Comparison of ENCODE assay signal across 31 cellular contexts in the genomic region with DNA sequence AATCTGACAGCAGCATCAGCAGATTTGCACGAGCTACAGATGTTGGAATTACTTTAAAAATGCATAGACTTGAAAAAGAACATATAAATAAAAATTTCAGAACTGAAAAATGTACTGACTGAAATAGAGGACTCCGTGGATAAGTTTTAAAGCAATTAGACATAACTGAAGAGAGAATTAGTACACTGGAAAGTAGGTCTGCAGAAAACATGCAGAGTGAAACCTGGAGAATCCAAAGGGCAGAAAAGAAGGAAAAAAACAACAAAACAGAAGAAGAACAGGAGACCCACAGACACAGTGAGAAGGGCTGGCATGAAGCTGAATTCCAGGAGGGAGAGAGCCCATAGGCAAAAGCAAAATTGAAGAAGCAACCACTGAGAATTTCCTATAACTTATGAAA. TPM values are rescaled to one million over a fixed set of nuclear protein-coding genes. Genes with fewer than 3 reads are reported as not detected.
"Had no signal": no experiment of that assay in that cellular context is flagged by ENCODE, and none has a peak within 500 bp of the region (broad histone marks: within the 10 kb centered on the region; RNA-seq: fewer than 3 reads in every experiment).

No MANE protein-coding gene starts in this region.

- H3K27ac ChIP-seq: coronary artery, dorsolateral prefrontal cortex, epithelial cell of prostate, esophagus squamous epithelium, gastrocnemius medialis, heart right ventricle, left lung, lower lobe of right lung had no signal

- H3K4me3 ChIP-seq: coronary artery, dorsolateral prefrontal cortex, esophagus squamous epithelium, gastrocnemius medialis, heart right ventricle, left lung, lower lobe of right lung, mucosa of descending colon had no signal

- H3K4me3 Mint-ChIP-seq: mesothelial cell of epicardium; naive B cell; naive thymus-derived CD8-positive, alpha-beta T cell had no signal

- DNase-seq: dermis blood vessel endothelial cell; effector CD4-positive, alpha-beta T cell; effector memory CD4-positive, alpha-beta T cell; erythroblast; esophagus squamous epithelium; foreskin fibroblast; foreskin melanocyte; gastrocnemius medialis; head of caudate nucleus; heart right ventricle; hippocampal formation; left cardiac atrium; left lung; left ventricle myocardium superior; lower lobe of right lung; mesenchymal stem cell; mucosa of descending colon; naive B cell had no signal

- H3K4me1 Mint-ChIP-seq: naive B cell; naive thymus-derived CD8-positive, alpha-beta T cell had no signal

- ATAC-seq: esophagus mucosa; gastrocnemius medialis; heart right ventricle; left cardiac atrium; left lung; left ventricle myocardium superior; lower lobe of right lung; mucosa of descending colon; naive thymus-derived CD8-positive, alpha-beta T cell had no signal

- H3K27ac Mint-ChIP-seq: mesothelial cell of epicardium; naive B cell; naive thymus-derived CD8-positive, alpha-beta T cell had no signal

- FAIRE-seq: colon, islet of Langerhans, keratinocyte had no signal

- H3K36me3 ChIP-seq: esophagus squamous epithelium, gastrocnemius medialis, heart right ventricle, left lung, lower lobe of right lung had no signal

- H3K4me1 ChIP-seq: esophagus squamous epithelium, gastrocnemius medialis, heart right ventricle, left lung, lower lobe of right lung had no signal

RNA-seq across cellular contexts. Expression of gene ENPP7, which starts 57.2 kb away (rescaled TPM):
- total RNA-seq: dermis blood vessel endothelial cell, esophagus mucosa, esophagus squamous epithelium, gastrocnemius medialis, heart right ventricle, kidney epithelial cell, left cardiac atrium, left ventricle myocardium superior, lower leg skin, lung microvascular endothelial cell, mesothelial cell of epicardium, mucosa of descending colon, myocyte had no signal
- polyA plus RNA-seq: heart right ventricle; keratinocyte; naive thymus-derived CD8-positive, alpha-beta T cell had no signal
